In the genomic region with DNA sequence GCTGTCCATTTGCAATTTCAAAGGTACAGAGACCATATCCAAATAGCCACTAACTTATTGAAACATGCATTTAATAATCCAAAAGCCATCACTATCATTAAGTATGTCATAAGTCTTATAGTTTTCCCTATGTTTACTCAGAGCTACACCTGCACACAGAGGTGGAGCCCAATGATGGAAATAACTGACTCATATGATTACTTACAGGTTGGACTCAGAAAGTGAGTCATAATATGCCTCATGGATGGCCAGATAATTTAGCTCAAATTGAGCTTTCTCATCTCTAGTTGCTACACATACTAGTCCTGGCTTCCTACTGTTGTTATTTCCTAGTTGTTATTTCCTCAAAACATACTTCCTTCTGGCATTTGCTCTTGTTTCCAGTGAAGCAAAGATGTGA, we compare ENCODE assay signal across 19 cellular contexts.
"Had no signal": no experiment of that assay in that cellular context is flagged by ENCODE, and none has a peak within 500 bp of the region (broad histone marks: within the 10 kb centered on the region; RNA-seq: fewer than 3 reads in every experiment).

No MANE protein-coding gene starts in this region.

- H3K36me3 Mint-ChIP-seq: memory B cell had no signal

- H3K4me3 ChIP-seq: ascending aorta, dorsolateral prefrontal cortex, esophagus squamous epithelium, left lung, psoas muscle, right lobe of liver had no signal

- H3K4me1 ChIP-seq: ascending aorta, esophagus squamous epithelium, left lung, psoas muscle, right lobe of liver had no signal

- H3K36me3 ChIP-seq: ascending aorta, esophagus squamous epithelium, left lung, right lobe of liver had no signal

- H3K27me3 Mint-ChIP-seq: activated CD8-positive, alpha-beta T cell treated with anti-CD3 and anti-CD28 coated beads for 36 hours; activated naive CD8-positive, alpha-beta T cell treated with anti-CD3 and anti-CD28 coated beads, Interleukin-2, amount 50 U/mL, for 24 hours; memory B cell had no signal

- ATAC-seq: activated CD8-positive, alpha-beta T cell treated with anti-CD3 and anti-CD28 coated beads for 36 hours; activated naive CD8-positive, alpha-beta T cell treated with anti-CD3 and anti-CD28 coated beads, Interleukin-2, amount 50 U/mL, for 24 hours; left lung; psoas muscle; right lobe of liver had no signal

- H3K9me3 Mint-ChIP-seq: nephron had no signal

- H3K27ac ChIP-seq: ascending aorta, dorsolateral prefrontal cortex, esophagus squamous epithelium, left lung, psoas muscle, right lobe of liver had no signal

- DNase-seq: activated CD8-positive, alpha-beta T cell treated with anti-CD3 and anti-CD28 coated beads for 36 hours; activated naive CD4-positive, alpha-beta T cell; activated naive CD8-positive, alpha-beta T cell treated with anti-CD3 and anti-CD28 coated beads, Interleukin-2, amount 50 U/mL, for 24 hours; dorsolateral prefrontal cortex; esophagus squamous epithelium; foreskin fibroblast; head of caudate nucleus; islet precursor cell; left lung; occipital lobe; psoas muscle; right lobe of liver; stimulated activated CD4-positive, alpha-beta T cell treated with anti-CD3 and anti-CD28 coated beads, Interleukin-2, amount 100 ng/mL, for 24 hours; stimulated activated naive CD4-positive, alpha-beta T cell treated with Interleukin-2 at 50 U/mL for 16 hours; trophoblast cell had no signal

- H3K27me3 ChIP-seq: ascending aorta, dorsolateral prefrontal cortex, esophagus squamous epithelium, left lung, right lobe of liver had no signal

- H3K4me1 Mint-ChIP-seq: activated naive CD8-positive, alpha-beta T cell treated with anti-CD3 and anti-CD28 coated beads, Interleukin-2, amount 50 U/mL, for 24 hours; nephron had no signal

- H3K27ac Mint-ChIP-seq: activated CD8-positive, alpha-beta T cell treated with anti-CD3 and anti-CD28 coated beads for 36 hours; activated naive CD8-positive, alpha-beta T cell treated with anti-CD3 and anti-CD28 coated beads, Interleukin-2, amount 50 U/mL, for 24 hours; activated T-helper 1 cell treated with anti-CD3 and anti-CD28 coated beads, Interleukin-12 subunit alpha, Interleukin-12 subunit beta, Interleukin-2, Interleukin-4 antibody, amounts not matched to agents 30 ng/mL and 10 ng/mL and 1 ng/mL, durations not matched to agents 14 hours and 24 hours and 36 hours; memory B cell; nephron had no signal

- H3K9me3 ChIP-seq: ascending aorta, esophagus squamous epithelium, psoas muscle, right lobe of liver had no signal

- H3K4me3 Mint-ChIP-seq: activated CD8-positive, alpha-beta T cell treated with anti-CD3 and anti-CD28 coated beads for 36 hours; activated naive CD8-positive, alpha-beta T cell treated with anti-CD3 and anti-CD28 coated beads, Interleukin-2, amount 50 U/mL, for 24 hours; activated T-helper 1 cell treated with anti-CD3 and anti-CD28 coated beads, Interleukin-12 subunit alpha, Interleukin-12 subunit beta, Interleukin-2, Interleukin-4 antibody, amounts not matched to agents 30 ng/mL and 10 ng/mL and 1 ng/mL, durations not matched to agents 14 hours and 24 hours and 36 hours; memory B cell; nephron had no signal
